ENCODE assay signal across 13 cellular contexts in the genomic region with DNA sequence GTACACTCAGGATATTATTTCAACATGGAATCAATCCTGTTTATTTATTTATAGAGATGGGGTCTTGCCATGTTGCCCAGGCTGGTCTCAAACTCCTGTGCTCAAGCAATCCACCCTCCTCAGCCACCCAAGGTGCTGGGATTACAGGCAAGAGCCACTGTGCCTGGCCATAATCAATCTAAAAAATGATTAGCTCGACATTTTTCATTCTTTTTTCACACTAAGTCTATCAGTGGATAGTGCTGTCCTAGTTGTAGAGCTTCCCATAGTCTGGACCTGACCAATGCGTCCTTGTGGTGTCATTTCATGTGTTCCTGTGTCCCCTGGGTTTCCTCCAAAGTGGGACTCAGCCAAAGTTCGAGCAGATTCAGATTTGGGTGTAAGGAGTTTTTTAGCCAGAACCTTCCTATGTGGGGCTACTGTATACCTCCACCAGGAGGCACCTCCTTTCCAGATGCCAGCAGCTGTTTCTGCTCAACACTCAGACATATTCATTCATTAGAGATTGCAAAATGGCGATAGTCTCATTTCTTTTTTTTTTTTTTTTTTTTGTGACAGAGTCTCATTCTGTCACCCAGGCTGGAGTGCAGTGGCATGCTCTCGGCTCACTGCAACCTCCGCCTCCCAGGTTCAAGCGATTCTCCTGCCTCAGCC.
DNase-seq lines count a peak whose midpoint lies in the region; ATAC-seq and TF ChIP-seq lines count a peak whose summit lies in the region.
"Had no signal": no experiment of that assay in that cellular context is flagged by ENCODE, and none has a peak within 500 bp of the region (broad histone marks: within the 10 kb centered on the region; RNA-seq: fewer than 3 reads in every experiment).

No MANE protein-coding gene starts in this region.

- intact Hi-C loops in CD4-positive, alpha-beta memory T cell (cut with micrococcal nuclease): loop anchor here (2.0 to 5.0 kb wide), 3 partner anchors 39 to 81 kb away; partner anchors contain the start of gene EIF3K
- intact Hi-C loops in posterior vena cava (cut with DNase I): no loop called here

- no peaks in the 10 kb centered on the region for H3K36me3 Mint-ChIP-seq in CD4-positive, alpha-beta memory T cell

- H3K27me3 ChIP-seq in CD4-positive, alpha-beta memory T cell (ENCODE audit: insufficient read depth, low read length): no peaks in the 10 kb centered on the region

- H3K4me1 ChIP-seq in CD4-positive, alpha-beta memory T cell (ENCODE audit: insufficient read depth, low read length): peaks cover 57% of the 10 kb centered on the region

- ATAC-seq in GM18867 (IDR thresholded peaks at IDR 0.05; ENCODE audit: unreplicated experiment) (peak; percentile 21), HG02642 (IDR thresholded peaks at IDR 0.05; ENCODE audit: poor library complexity, unreplicated experiment) (no peak), HG02938 (IDR thresholded peaks at IDR 0.05; ENCODE audit: unreplicated experiment) (no peak)
- ATAC-seq: right cardiac atrium had no signal

- H3K27ac Mint-ChIP-seq in CD4-positive, alpha-beta memory T cell: peak overlapping the region in 4 of 7 donors; percentile 7 to 78 (median 50)

- peak in 1 of 5 donors; percentile 30 for DNase-seq in CD4-positive, alpha-beta memory T cell
- DNase-seq in RPMI8226: peak; percentile 34
- peak; percentile 16 for DNase-seq in fibroblast of villous mesenchyme (ENCODE audit: low read depth)
- no peak for DNase-seq in posterior vena cava (ENCODE audit: low spot score)
- no peak for DNase-seq in NCI-H345 (lab: John Stamatoyannopoulos, UW)
- DNase-seq: EL, mesenchymal stem cell, NCI-H2107, right cardiac atrium had no signal

- POLR2A ChIA-PET in CD4-positive, alpha-beta memory T cell (lab: Charles Lee; ENCODE audit: partially characterized antibody): interaction anchor here (1.0 to 2.1 kb wide), 4 partner anchors 22 to 78 kb away, joined by 3 to 22 read pairs (median 4); partner anchors contain the start of genes EIF3K and MAP4K1

- TF ChIP-seq CTCF in fibroblast of villous mesenchyme (IDR thresholded peaks at IDR 0.05; ENCODE audit: insufficient read depth, low read depth, low read length): peak; percentile 17

- peaks cover 24 to 58% (median 44%) of the 10 kb centered on the region in 4 donors for H3K4me1 Mint-ChIP-seq in CD4-positive, alpha-beta memory T cell

- no peaks in the 10 kb centered on the region for H3K9me3 Mint-ChIP-seq in CD4-positive, alpha-beta memory T cell

- H3K27ac ChIP-seq in CD4-positive, alpha-beta memory T cell (ENCODE audit: low read depth, low read length): no peak overlapping the region
- H3K27ac ChIP-seq: SK-N-MC had no signal

- H3K36me3 ChIP-seq in CD4-positive, alpha-beta memory T cell (ENCODE audit: insufficient read depth, low read length): no peaks in the 10 kb centered on the region

- H3K4me3 ChIP-seq in CD4-positive, alpha-beta memory T cell (ENCODE audit: low read length in 2 of 2): no peak overlapping the region
- H3K4me3 ChIP-seq in fibroblast of villous mesenchyme (ENCODE audit: low read depth, low read length): no peak overlapping the region
- H3K4me3 ChIP-seq: SK-N-MC had no signal

- CTCF ChIA-PET in CD4-positive, alpha-beta memory T cell (lab: Charles Lee; ENCODE audit: partially characterized antibody): interaction anchor here (0.6 to 2.5 kb wide), 11 partner anchors 9 to 484 kb away, joined by 3 to 18 read pairs (median 4); partner anchors contain the start of genes ACTN4, EIF3K, FAM98C and MAP4K1

- H3K9me3 ChIP-seq in CD4-positive, alpha-beta memory T cell (ENCODE audit: control insufficient read depth in 1 of 2, low read length in 2 of 2): no peaks in the 10 kb centered on the region

- peak overlapping the region in 7 of 8 donors; percentile 41 to 88 (median 64) for H3K4me3 Mint-ChIP-seq in CD4-positive, alpha-beta memory T cell

- H3K27me3 Mint-ChIP-seq in CD4-positive, alpha-beta memory T cell: peaks cover 0 to 3% of the 10 kb centered on the region in 2 donors

Comparison
In these comparisons a context has a peak if more than half of its experiments do, and no peak if none do; other contexts are left out.
1. DNase-seq: peak in RPMI8226 (single experiment) and fibroblast of villous mesenchyme (single experiment); none in posterior vena cava (single experiment) and NCI-H345 (single experiment).